In genomic region chr7:139777948-139778841, GRCh38 we compare ENCODE assay signal across 1 cellular context.
TF ChIP-seq lines count a peak whose summit lies in the region.

TSS of gene HIPK2 (minus strand) at chr7:139777998. CDS start at chr7:139777623, 375 bp downstream.

TF ChIP-seq in HEK293, 187 proteins besides CTCF, POLR2A, EP300 and RAD21 (continued from another document):
- 0 out of 2 replicates have a peak, but pooled peaks have one; percentile 48 for TF ChIP-seq SCRT1 (tag by site-specific recombination; IDR thresholded peaks at IDR 0.05; ENCODE audit: borderline replicate concordance)
- TF ChIP-seq ZNF639 (tag by site-specific recombination; IDR thresholded peaks at IDR 0.05), result peak; percentile 54; the same call in 1 of the 2 replicates
- peak; percentile 60; the same call in 1 of the 2 replicates for TF ChIP-seq ZBTB10 (tag by site-specific recombination; IDR thresholded peaks at IDR 0.05)
- peak; percentile 44; the same call in 1 of the 2 replicates for TF ChIP-seq ZNF561 (tag by site-specific recombination; IDR thresholded peaks at IDR 0.05; ENCODE audit: borderline replicate concordance)
- TF ChIP-seq PRDM10 (tag by site-specific recombination; IDR thresholded peaks at IDR 0.05), result peak; percentile 53
- TF ChIP-seq ZBTB44 (tag by site-specific recombination; IDR thresholded peaks at IDR 0.05), result peak; percentile 44; the same call in 1 of the 2 replicates
- no peak for TF ChIP-seq RBAK (tag by site-specific recombination; IDR thresholded peaks at IDR 0.05)
- peak; percentile 58 for TF ChIP-seq ZNF366 (tag by site-specific recombination; conservative IDR thresholded peaks at IDR 0.05)
- peak; percentile 87 for TF ChIP-seq EGR2 (tag by site-specific recombination; IDR thresholded peaks at IDR 0.05; ENCODE audit: low read depth)
- peak; percentile 75 for TF ChIP-seq ZNF692 (tag by site-specific recombination; IDR thresholded peaks at IDR 0.05)
- peak; percentile 66; the same call in 1 of the 2 replicates for TF ChIP-seq ZNF2 (tag by site-specific recombination; IDR thresholded peaks at IDR 0.05)
- TF ChIP-seq ZNF433 (tag by site-specific recombination; IDR thresholded peaks at IDR 0.05; ENCODE audit: low read depth), result no peak
